7 cellular contexts compared by ENCODE assay signal in genomic region chr2:26245231-26245732, GRCh38. TPM values are rescaled to one million over a fixed set of nuclear protein-coding genes. Genes with fewer than 3 reads are reported as not detected.
DNase-seq lines count a peak whose midpoint lies in the region; ATAC-seq and TF ChIP-seq lines count a peak whose summit lies in the region.

No MANE protein-coding gene starts in this region.

- H3K9me3 ChIP-seq in neuronal stem cell (replicated peaks in 1 of 2; ENCODE audit: control insufficient read depth in 2 of 2, insufficient read depth in 1 of 2, low read depth in 1 of 2, low read length in 2 of 2) (no peaks in the 10 kb centered on the region), thoracic aorta (no peaks in the 10 kb centered on the region)

- no peak for ATAC-seq in thoracic aorta (ENCODE audit: insufficient number of reproducible peaks, low FRiP score, low read depth)

- no peak overlapping the region for H4K8ac ChIP-seq in neuronal stem cell (ENCODE audit: low read depth, low read length)

- no peak overlapping the region for H2AK5ac ChIP-seq in neuronal stem cell (ENCODE audit: low read depth, low read length)

- no peak overlapping the region for H4K91ac ChIP-seq in neuronal stem cell (ENCODE audit: low read depth, low read length, poor library complexity)

- H2BK15ac ChIP-seq in neuronal stem cell (ENCODE audit: low read length): no peak overlapping the region

- H3K27me3 ChIP-seq in neuronal stem cell (ENCODE audit: control insufficient read depth in 3 of 3, insufficient read depth in 3 of 3, low read depth in 1 of 3, low read length in 3 of 3) (peaks cover 0 to 2% (median 0%) of the 10 kb centered on the region in 3 experiments), thoracic aorta (replicated peaks; ENCODE audit: insufficient read depth) (no peaks in the 10 kb centered on the region)

- peak overlapping the region; percentile 39 for H3K14ac ChIP-seq in neuronal stem cell (ENCODE audit: low read length)

- H2BK120ac ChIP-seq in neuronal stem cell (ENCODE audit: low read depth, low read length): no peak overlapping the region

- DNase-seq in GM13976 (ENCODE audit: low spot score) (peak; percentile 44), HFF-Myc (ENCODE audit: extremely low read depth, low read depth) (no peak), NCI-H226 (peak; percentile 18), activated T-cell treated with anti-CD3 and anti-CD28 coated beads for 48 hours (ENCODE audit: low read depth) (peak; percentile 25), fibroblast of pulmonary artery (ENCODE audit: low read depth) (peak; percentile 39), neuronal stem cell (ENCODE audit: low spot score) (peak; percentile 30), thoracic aorta (ENCODE audit: low spot score) (no peak)

- in situ Hi-C loops in GM13976 (cut with MboI; ENCODE audit: low sequenced_read_pairs, unreplicated experiment): no loop called here

- TF ChIP-seq CTCF in GM13976 (IDR thresholded peaks at IDR 0.05; ENCODE audit: borderline replicate concordance, control extremely low read depth, extremely low read depth, insufficient read depth, missing control alignments): no peak
- no peak for TF ChIP-seq CTCF in HFF-Myc (IDR thresholded peaks at IDR 0.05; ENCODE audit: low read depth, low read length, missing control alignments)
- TF ChIP-seq CTCF in fibroblast of pulmonary artery (IDR thresholded peaks at IDR 0.05; ENCODE audit: low read length, missing control alignments): no peak
- no peak for TF ChIP-seq CTCF in thoracic aorta (IDR thresholded peaks at IDR 0.05)

- H2BK12ac ChIP-seq in neuronal stem cell (ENCODE audit: low read length): no peak overlapping the region

- peak overlapping the region; percentile 46 for H3K18ac ChIP-seq in neuronal stem cell (ENCODE audit: low read length)

- H3K9ac ChIP-seq in neuronal stem cell (ENCODE audit: low read depth, low read length, poor library complexity): peak overlapping the region; percentile 53

- H3K23ac ChIP-seq in neuronal stem cell (ENCODE audit: low read depth, low read length, poor library complexity): peak overlapping the region; percentile 81

- H3K4me1 ChIP-seq in neuronal stem cell (ENCODE audit: control insufficient read depth in 2 of 2, insufficient read depth in 1 of 2, low read depth in 1 of 2, low read length in 2 of 2) (peaks cover 0 to 5% of the 10 kb centered on the region in 2 donors), thoracic aorta (ENCODE audit: control insufficient read depth in 1 of 2, low read depth in 2 of 2) (peaks cover 28 to 41% of the 10 kb centered on the region in 2 donors)

- no peak overlapping the region for H3K27ac ChIP-seq in neuronal stem cell (replicated peaks; ENCODE audit: low read length)
- peak overlapping the region; percentile 82 to 97 for H3K27ac ChIP-seq in thoracic aorta

- H3K36me3 ChIP-seq in neuronal stem cell (replicated peaks in 1 of 2; ENCODE audit: control insufficient read depth in 2 of 2, insufficient read depth in 2 of 2, low read length in 2 of 2) (no peaks in the 10 kb centered on the region), thoracic aorta (no peaks in the 10 kb centered on the region)

- no peak overlapping the region for H3K4ac ChIP-seq in neuronal stem cell (ENCODE audit: low read length)

- H2BK5ac ChIP-seq in neuronal stem cell (ENCODE audit: low read length): peak overlapping the region; percentile 89

- H3K4me2 ChIP-seq in neuronal stem cell (ENCODE audit: insufficient read depth, low read length, poor library complexity, severe bottlenecking): peak overlapping the region; percentile 69

- no CpG with 5 or more reads among the region's 21 CpGs for WGBS in neuronal stem cell (ENCODE audit: extremely low coverage in 2 of 2, insufficient read length in 2 of 2, insufficient replicate concordance in 1 of 2), 2 donors

- peak overlapping the region; percentile 97 for H2AFZ ChIP-seq in neuronal stem cell (ENCODE audit: low read length)

- peaks cover 11% of the 10 kb centered on the region for H3K79me1 ChIP-seq in neuronal stem cell (ENCODE audit: low read depth, low read length)

- peak overlapping the region; percentile 85 for H3K4me3 ChIP-seq in HFF-Myc (replicated peaks; ENCODE audit: low read depth, low read length)
- H3K4me3 ChIP-seq in fibroblast of pulmonary artery (replicated peaks; ENCODE audit: low read depth, low read length): peak overlapping the region; percentile 83
- H3K4me3 ChIP-seq in neuronal stem cell (ENCODE audit: low read length in 2 of 2): peak overlapping the region; percentile 73 to 87
- H3K4me3 ChIP-seq in thoracic aorta: peak overlapping the region; percentile 86

RNA-seq across cellular contexts. Expression of gene HADHB, which starts 0.5 kb away (rescaled TPM):
- 30.6 TPM for polyA plus RNA-seq in neuronal stem cell (2013, experiment 1 of 2)
- 31.4 TPM for polyA plus RNA-seq in neuronal stem cell (2013, experiment 2 of 2)
- total RNA-seq in thoracic aorta: 10 to 100 TPM; 50.2 to 56.4 TPM

RNA-seq across cellular contexts. Expression of gene HADHA, which starts 0.8 kb away (rescaled TPM):
- polyA plus RNA-seq in neuronal stem cell (2013, experiment 1 of 2): 77.9 TPM
- polyA plus RNA-seq in neuronal stem cell (2013, experiment 2 of 2): 75.7 TPM
- total RNA-seq in thoracic aorta: 10 to 100 TPM; 85.6 to 88.6 TPM

Comparison
In these comparisons a context has a peak if more than half of its experiments do, and no peak if none do; other contexts are left out.
1. DNase-seq: peak in GM13976 (single experiment), NCI-H226 (single experiment), activated T-cell treated with anti-CD3 and anti-CD28 coated beads for 48 hours (single experiment), fibroblast of pulmonary artery (single experiment) and neuronal stem cell (single experiment); none in HFF-Myc (single experiment) and thoracic aorta (single experiment).
2. Peak in every context shown above with its lines, with median percentiles within 50 percentile points of each other: H3K4me3 ChIP-seq.